Comparison of ENCODE assay signal across 8 cellular contexts in genomic region chr3:58491506-58492384, GRCh38. TPM values are rescaled to one million over a fixed set of nuclear protein-coding genes. Genes with fewer than 3 reads are reported as not detected.
A peak's percentile ranks its signal among the peaks of the same experiment; 100 is the strongest.
DNase-seq lines count a peak whose midpoint lies in the region; ATAC-seq, FAIRE-seq and TF ChIP-seq lines count a peak whose summit lies in the region.

KCTD6 (plus strand) TSS chr3:58492096; CDS start chr3:58498756, 6,660 bp downstream.

- FAIRE-seq in GM19239 (lab: Jason Lieb, UNC) = peak; percentile 84

- POLR2A ChIA-PET in activated CD4-positive, alpha-beta T cell treated with anti-CD3 and anti-CD28 coated beads, Interleukin-2, amount 10 ng/mL, durations not matched to agents 7 days and 5 days (lab: Charles Lee) = interaction anchor here (0.5 kb wide), 1 partner anchor 28 kb away, joined by 4 read pairs; no protein-coding TSS in a partner anchor

- TF ChIP-seq CTCF in right lobe of liver (IDR thresholded peaks at IDR 0.05) = peak; percentile 64 to 91 (median 77)

- H3K9me3 ChIP-seq in BLaER1 = no peaks in the 10 kb centered on the region
- no peaks in the 10 kb centered on the region for H3K9me3 ChIP-seq in right lobe of liver

- no peaks in the 10 kb centered on the region for H3K36me3 Mint-ChIP-seq in activated CD4-positive, alpha-beta T cell treated with anti-CD3 and anti-CD28 coated beads, Interleukin-2, amount 10 ng/mL, durations not matched to agents 7 days and 5 days (ENCODE audit: low read depth)
- peaks cover 15% of the 10 kb centered on the region for H3K36me3 Mint-ChIP-seq in dendritic cell treated with granulocyte-macrophage colony-stimulating factor and Interleukin-4, amounts not matched to agents 40 ng/mL and 50 ng/mL, for 4 days (ENCODE audit: low read depth)

- H3K27me3 Mint-ChIP-seq in activated CD4-positive, alpha-beta T cell treated with anti-CD3 and anti-CD28 coated beads, Interleukin-2, amount 10 ng/mL, durations not matched to agents 7 days and 5 days = peaks cover 39% of the 10 kb centered on the region
- no peaks in the 10 kb centered on the region for H3K27me3 Mint-ChIP-seq in dendritic cell treated with granulocyte-macrophage colony-stimulating factor and Interleukin-4, amounts not matched to agents 40 ng/mL and 50 ng/mL, for 4 days

- peak within 1 kb of the TSS; percentile 84 for H3K4me3 Mint-ChIP-seq in activated CD4-positive, alpha-beta T cell treated with anti-CD3 and anti-CD28 coated beads, Interleukin-2, amount 10 ng/mL, durations not matched to agents 7 days and 5 days
- peak within 1 kb of the TSS; percentile 82 for H3K4me3 Mint-ChIP-seq in dendritic cell treated with granulocyte-macrophage colony-stimulating factor and Interleukin-4, amounts not matched to agents 40 ng/mL and 50 ng/mL, for 4 days

- H3K4me1 Mint-ChIP-seq in activated CD4-positive, alpha-beta T cell treated with anti-CD3 and anti-CD28 coated beads, Interleukin-2, amount 10 ng/mL, durations not matched to agents 7 days and 5 days = peaks cover 41% of the 10 kb centered on the region
- peaks cover 71% of the 10 kb centered on the region for H3K4me1 Mint-ChIP-seq in dendritic cell treated with granulocyte-macrophage colony-stimulating factor and Interleukin-4, amounts not matched to agents 40 ng/mL and 50 ng/mL, for 4 days (ENCODE audit: low read depth)

- intact Hi-C loops in dendritic cell treated with granulocyte-macrophage colony-stimulating factor and Interleukin-4, amounts not matched to agents 40 ng/mL and 50 ng/mL, for 4 days (cut with micrococcal nuclease) = loop anchor here (1.0 to 5.0 kb wide), 5 partner anchors 16 to 174 kb away; partner anchors contain the start of genes PDHB and PXK
- intact Hi-C loops in right lobe of liver (cut with DNase I) = loop anchor here (5.0 kb wide), 2 partner anchors 36 to 41 kb away; no protein-coding TSS in a partner anchor

- ATAC-seq in HG03442 (IDR thresholded peaks at IDR 0.05; ENCODE audit: unreplicated experiment) (peak; percentile 93), right lobe of liver (peak; percentile 87 to 96 (median 92))

- H3K36me3 ChIP-seq in BLaER1 (no peaks in the 10 kb centered on the region), right lobe of liver (no peaks in the 10 kb centered on the region)

- CTCF ChIA-PET in activated CD4-positive, alpha-beta T cell treated with anti-CD3 and anti-CD28 coated beads, Interleukin-2, amount 10 ng/mL, durations not matched to agents 7 days and 5 days (lab: Charles Lee) = interaction anchor here (0.6 to 3.1 kb wide), 29 partner anchors 8 to 525 kb away, joined by 3 to 22 read pairs (median 5); partner anchors contain the start of genes HTD2 and RPP14

- H3K4me3 ChIP-seq in BLaER1 = peak within 1 kb of the TSS; percentile 94
- peak within 1 kb of the TSS; percentile 68 to 90 (median 72) for H3K4me3 ChIP-seq in right lobe of liver

- DNase-seq in GM19239 (ENCODE audit: insufficient read length, low spot score) (peak; percentile 96), NCI-H526 (lab: John Stamatoyannopoulos, UW) (peak; percentile 66 to 91), right lobe of liver (peak; percentile 95)
- DNase-seq in activated CD4-positive, alpha-beta T cell treated with anti-CD3 and anti-CD28 coated beads, Interleukin-2, amount 10 ng/mL, durations not matched to agents 7 days and 5 days = peak; percentile 81
- peak; percentile 83 for DNase-seq in stimulated activated CD4-positive, alpha-beta T cell treated with anti-CD3 and anti-CD28 coated beads, Interleukin-4, amount 100 ng/mL, for 24 hours

- H3K9me3 Mint-ChIP-seq in activated CD4-positive, alpha-beta T cell treated with anti-CD3 and anti-CD28 coated beads, Interleukin-2, amount 10 ng/mL, durations not matched to agents 7 days and 5 days = no peaks in the 10 kb centered on the region
- H3K9me3 Mint-ChIP-seq in dendritic cell treated with granulocyte-macrophage colony-stimulating factor and Interleukin-4, amounts not matched to agents 40 ng/mL and 50 ng/mL, for 4 days = no peaks in the 10 kb centered on the region

- peak within 1 kb of the TSS; percentile 86 for H3K27ac Mint-ChIP-seq in activated CD4-positive, alpha-beta T cell treated with anti-CD3 and anti-CD28 coated beads, Interleukin-2, amount 10 ng/mL, durations not matched to agents 7 days and 5 days
- peak within 1 kb of the TSS; percentile 86 for H3K27ac Mint-ChIP-seq in dendritic cell treated with granulocyte-macrophage colony-stimulating factor and Interleukin-4, amounts not matched to agents 40 ng/mL and 50 ng/mL, for 4 days

- H3K9ac ChIP-seq in BLaER1 = peak within 1 kb of the TSS; percentile 89

- H3K4me1 ChIP-seq in BLaER1 = peaks cover 39% of the 10 kb centered on the region
- H3K4me1 ChIP-seq in right lobe of liver = peaks cover 0 to 38% (median 11%) of the 10 kb centered on the region in 4 donors

- peak; percentile 63 for TF ChIP-seq POLR2A in right lobe of liver (IDR thresholded peaks at IDR 0.05)

- 1% methylated on average over 9 of the region's 101 CpGs for WGBS in right lobe of liver (ENCODE audit: insufficient coverage, low coverage, low lambda C conversion rate, missing lambda C conversion rate)

- H3K27ac ChIP-seq in BLaER1 (peak within 1 kb of the TSS; percentile 84), right lobe of liver (peak within 1 kb of the TSS; percentile 61 to 68 (median 64))

- peaks cover 46% of the 10 kb centered on the region for H4K20me1 ChIP-seq in BLaER1

- H3K27me3 ChIP-seq in BLaER1 (peaks cover 5% of the 10 kb centered on the region; the same call in 1 of the 2 replicates), right lobe of liver (no peaks in the 10 kb centered on the region)

- H3K4me2 ChIP-seq in BLaER1 = peak within 1 kb of the TSS; percentile 97

RNA-seq across cellular contexts. Expression of gene KCTD6, which starts in this region (rescaled TPM):
- total RNA-seq in activated CD4-positive, alpha-beta T cell treated with anti-CD3 and anti-CD28 coated beads, Interleukin-2, amount 10 ng/mL, durations not matched to agents 7 days and 5 days = 10 to 100 TPM in 1 of 2 experiments, 1 to 10 TPM in 1; 7.7 to 10.8 TPM
- 1 to 10 TPM; 4.3 to 9.6 (median 8.0) TPM for total RNA-seq in right lobe of liver

Comparison
In these comparisons a context has a peak if more than half of its experiments do, and no peak if none do; other contexts are left out.
1. Peak in every context shown above with its lines: DNase-seq, ATAC-seq, H3K4me3 ChIP-seq and H3K27ac ChIP-seq.